Comparison of ENCODE assay signal across 24 cellular contexts in the genomic region with DNA sequence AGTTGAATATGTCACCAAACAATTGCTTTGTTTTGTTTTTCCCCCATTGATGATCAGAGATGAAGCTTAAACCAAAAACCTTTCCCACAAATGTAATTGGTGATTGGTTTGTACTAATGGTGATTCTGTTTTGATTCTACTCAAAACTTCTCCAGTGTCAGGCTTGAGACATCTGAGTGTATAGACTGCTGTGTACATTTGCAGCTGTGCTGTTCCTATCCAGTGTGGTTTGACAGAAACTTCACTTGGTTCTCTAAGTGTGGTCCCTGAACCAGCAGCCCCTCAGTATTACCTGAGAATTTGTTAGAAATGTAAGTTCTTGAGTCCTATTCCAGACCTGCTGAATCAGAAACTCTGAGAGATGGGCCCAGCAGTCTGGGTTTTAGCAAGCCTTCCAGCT.
A peak's percentile ranks its signal among the peaks of the same experiment; 100 is the strongest.
DNase-seq lines count a peak whose midpoint lies in the region; ATAC-seq and TF ChIP-seq lines count a peak whose summit lies in the region.
"Had no signal": no experiment of that assay in that cellular context is flagged by ENCODE, and none has a peak within 500 bp of the region (broad histone marks: within the 10 kb centered on the region; RNA-seq: fewer than 3 reads in every experiment).

No MANE protein-coding gene starts in this region.

- H3K4me1 Mint-ChIP-seq in activated CD8-positive, alpha-beta T cell treated with anti-CD3 and anti-CD28 coated beads for 36 hours (ENCODE audit: low read depth) = peaks cover 82% of the 10 kb centered on the region
- peaks cover 50% of the 10 kb centered on the region for H3K4me1 Mint-ChIP-seq in activated CD8-positive, alpha-beta T cell treated with anti-CD3 and anti-CD28 coated beads, Interleukin-2, amount 10 ng/mL, durations not matched to agents 7 days and 5 days (ENCODE audit: low read depth)
- H3K4me1 Mint-ChIP-seq in T-cell = peaks cover 87 to 94% (median 89%) of the 10 kb centered on the region in 3 donors

- no peak for TF ChIP-seq POLR2A in adrenal gland (IDR thresholded peaks at IDR 0.05)

- peaks cover 31% of the 10 kb centered on the region for H3K79me2 ChIP-seq in parathyroid adenoma

- no peaks in the 10 kb centered on the region for H3K9me3 ChIP-seq in BLaER1 treated with 17β-estradiol and CSF1 and Interleukin-3, amounts not matched to agents 10 nM and 100 nM (replicated peaks in 1 of 11)
- H3K9me3 ChIP-seq in parathyroid adenoma (ENCODE audit: control insufficient read depth, low read length) (no peaks in the 10 kb centered on the region), adrenal gland (replicated peaks in 1 of 3) (no peaks in the 10 kb centered on the region)
- H3K9me3 ChIP-seq: prostate gland had no signal

- intact Hi-C loops in activated CD8-positive, alpha-beta T cell treated with anti-CD3 and anti-CD28 coated beads for 36 hours (cut with micrococcal nuclease) = no loop called here
- intact Hi-C loops in adrenal gland (cut with DNase I) = no loop called here

- H3K4me3 Mint-ChIP-seq in activated CD8-positive, alpha-beta T cell treated with anti-CD3 and anti-CD28 coated beads for 36 hours = no peak overlapping the region
- no peak overlapping the region for H3K4me3 Mint-ChIP-seq in activated CD8-positive, alpha-beta T cell treated with anti-CD3 and anti-CD28 coated beads, Interleukin-2, amount 10 ng/mL, durations not matched to agents 7 days and 5 days
- no peak overlapping the region for H3K4me3 Mint-ChIP-seq in T-cell

- peaks cover 62 to 100% (median 94%) of the 10 kb centered on the region in 11 experiments for H3K36me3 ChIP-seq in BLaER1 treated with 17β-estradiol and CSF1 and Interleukin-3, amounts not matched to agents 10 nM and 100 nM
- H3K36me3 ChIP-seq in parathyroid adenoma (ENCODE audit: control insufficient read depth, insufficient read depth, low read length) (no peaks in the 10 kb centered on the region), adrenal gland (replicated peaks in 1 of 2) (peaks cover 0 to 4% of the 10 kb centered on the region in 2 donors)
- H3K36me3 ChIP-seq: prostate gland had no signal

- no peak overlapping the region for H3K9ac ChIP-seq in BLaER1 treated with 17β-estradiol and CSF1 and Interleukin-3, amounts not matched to agents 10 nM and 100 nM
- no peak overlapping the region for H3K9ac ChIP-seq in parathyroid adenoma

- H3K27ac ChIP-seq in BLaER1 treated with 17β-estradiol and CSF1 and Interleukin-3, amounts not matched to agents 10 nM and 100 nM = peak overlapping the region in 8 of 11 experiments; percentile 39 to 95 (median 79); a peak in 12 of 22 replicates
- H3K27ac ChIP-seq in parathyroid adenoma (peak overlapping the region; percentile 70), adrenal gland (no peak overlapping the region)
- H3K27ac ChIP-seq: brain microvascular endothelial cell, prostate gland, WERI-Rb-1 had no signal

- peaks cover 72% of the 10 kb centered on the region for H3K36me3 Mint-ChIP-seq in activated CD8-positive, alpha-beta T cell treated with anti-CD3 and anti-CD28 coated beads for 36 hours (ENCODE audit: low read depth)
- H3K36me3 Mint-ChIP-seq in activated CD8-positive, alpha-beta T cell treated with anti-CD3 and anti-CD28 coated beads, Interleukin-2, amount 10 ng/mL, durations not matched to agents 7 days and 5 days (ENCODE audit: low read depth) = peaks cover 71% of the 10 kb centered on the region
- H3K36me3 Mint-ChIP-seq in T-cell = peaks cover 58% of the 10 kb centered on the region

- peaks cover 26 to 68% (median 36%) of the 10 kb centered on the region in 11 experiments; a peak in 18 of 22 replicates for H4K20me1 ChIP-seq in BLaER1 treated with 17β-estradiol and CSF1 and Interleukin-3, amounts not matched to agents 10 nM and 100 nM

- ATAC-seq in activated CD8-positive, alpha-beta T cell treated with anti-CD3 and anti-CD28 coated beads for 36 hours = no peak
- no peak for ATAC-seq in activated CD8-positive, alpha-beta T cell treated with anti-CD3 and anti-CD28 coated beads, Interleukin-2, amount 10 ng/mL, durations not matched to agents 7 days and 5 days
- ATAC-seq in T-cell (replicated peaks in 1 of 4) = no peak

- POLR2A ChIA-PET in activated CD8-positive, alpha-beta T cell treated with anti-CD3 and anti-CD28 coated beads for 36 hours (lab: Charles Lee) = no interaction called here
- POLR2A ChIA-PET in activated CD8-positive, alpha-beta T cell treated with anti-CD3 and anti-CD28 coated beads, Interleukin-2, amount 10 ng/mL, durations not matched to agents 7 days and 5 days (lab: Charles Lee) = no interaction called here
- POLR2A ChIA-PET in T-cell (lab: Charles Lee) = interaction anchor here in 1 of 2 donors (0.6 kb wide), 1 partner anchor 583 kb away, joined by 3 read pairs; no protein-coding TSS in a partner anchor

- H3K27ac Mint-ChIP-seq in activated CD8-positive, alpha-beta T cell treated with anti-CD3 and anti-CD28 coated beads for 36 hours = peak overlapping the region; percentile 46
- no peak overlapping the region for H3K27ac Mint-ChIP-seq in activated CD8-positive, alpha-beta T cell treated with anti-CD3 and anti-CD28 coated beads, Interleukin-2, amount 10 ng/mL, durations not matched to agents 7 days and 5 days
- peak overlapping the region; percentile 6 to 81 for H3K27ac Mint-ChIP-seq in T-cell

- no peak for DNase-seq in activated CD8-positive, alpha-beta T cell treated with anti-CD3 and anti-CD28 coated beads for 36 hours
- no peak for DNase-seq in activated CD8-positive, alpha-beta T cell treated with anti-CD3 and anti-CD28 coated beads, Interleukin-2, amount 10 ng/mL, durations not matched to agents 7 days and 5 days
- no peak for DNase-seq in T-cell
- no peak for DNase-seq in DMS53 (lab: John Stamatoyannopoulos, UW)
- no peak for DNase-seq in SIG-M5 treated with dmso at 0.1 percent for 504 hours (lab: John Stamatoyannopoulos, UW; ENCODE audit: unreplicated experiment)
- DNase-seq in adrenal gland = no peak
- DNase-seq: activated CD4-positive, alpha-beta T cell treated with anti-CD3 and anti-CD28 coated beads, Interleukin-2, amount 50 U/mL, for 1 hour; activated CD8-positive, alpha-beta memory T cell treated with anti-CD3 and anti-CD28 coated beads, Interleukin-2, amount 50 U/mL, for 4 hours; activated effector memory CD4-positive, alpha-beta T cell treated with anti-CD3 and anti-CD28 coated beads, Interleukin-2, amount 50 U/mL, for 16 hours; amniotic stem cell; brain microvascular endothelial cell; effector CD8-positive, alpha-beta T cell; head of caudate nucleus; kidney glomerular epithelial cell; NCI-H1105 treated with DMSO at 0.1 percent for 48 hours; NCI-H1930; NK-92 treated with Interleukin-12 subunit alpha and Interleukin-12 subunit beta, amount 100 ng/mL, for 24 hours; SHP77; stimulated activated naive CD4-positive, alpha-beta T cell treated with Interleukin-2 at 50 U/mL for 16 hours; T1000; WERI-Rb-1 had no signal

- no peak overlapping the region for H2AFZ ChIP-seq in parathyroid adenoma

- no peaks in the 10 kb centered on the region for H3K27me3 ChIP-seq in BLaER1 treated with 17β-estradiol and CSF1 and Interleukin-3, amounts not matched to agents 10 nM and 100 nM
- H3K27me3 ChIP-seq in parathyroid adenoma (ENCODE audit: control insufficient read depth, insufficient read depth, low read length) (no peaks in the 10 kb centered on the region), adrenal gland (no peaks in the 10 kb centered on the region)
- H3K27me3 ChIP-seq: brain microvascular endothelial cell had no signal

- no peaks in the 10 kb centered on the region for H3K27me3 Mint-ChIP-seq in activated CD8-positive, alpha-beta T cell treated with anti-CD3 and anti-CD28 coated beads for 36 hours
- H3K27me3 Mint-ChIP-seq in activated CD8-positive, alpha-beta T cell treated with anti-CD3 and anti-CD28 coated beads, Interleukin-2, amount 10 ng/mL, durations not matched to agents 7 days and 5 days (ENCODE audit: low read depth) = no peaks in the 10 kb centered on the region
- no peaks in the 10 kb centered on the region for H3K27me3 Mint-ChIP-seq in T-cell

- H3K4me2 ChIP-seq in BLaER1 treated with 17β-estradiol and CSF1 and Interleukin-3, amounts not matched to agents 10 nM and 100 nM = peak overlapping the region in 5 of 11 experiments; percentile 58 to 93 (median 86); a peak in 8 of 22 replicates
- H3K4me2 ChIP-seq in parathyroid adenoma (ENCODE audit: low read length) = peak overlapping the region; percentile 49

- no peak overlapping the region for H3K4me3 ChIP-seq in BLaER1 treated with 17β-estradiol and CSF1 and Interleukin-3, amounts not matched to agents 10 nM and 100 nM
- H3K4me3 ChIP-seq in parathyroid adenoma (ENCODE audit: low read depth, low read length) (peak overlapping the region; percentile 27), adrenal gland (no peak overlapping the region)
- H3K4me3 ChIP-seq: prostate gland had no signal

- peaks cover 23 to 100% (median 70%) of the 10 kb centered on the region in 10 experiments for H3K4me1 ChIP-seq in BLaER1 treated with 17β-estradiol and CSF1 and Interleukin-3, amounts not matched to agents 10 nM and 100 nM
- peaks cover 18% of the 10 kb centered on the region for H3K4me1 ChIP-seq in parathyroid adenoma
- peaks cover 8 to 34% of the 10 kb centered on the region in 2 donors for H3K4me1 ChIP-seq in adrenal gland (replicated peaks in 1 of 2)

- no peak for TF ChIP-seq CTCF in activated CD8-positive, alpha-beta T cell treated with anti-CD3 and anti-CD28 coated beads for 36 hours (IDR thresholded peaks at IDR 0.05)
- TF ChIP-seq CTCF in parathyroid adenoma (IDR thresholded peaks at IDR 0.05) (no peak), adrenal gland (IDR thresholded peaks at IDR 0.05) (no peak)

- CTCF ChIA-PET in activated CD8-positive, alpha-beta T cell treated with anti-CD3 and anti-CD28 coated beads for 36 hours (lab: Charles Lee) = interaction anchor here (0.6 kb wide), 1 partner anchor 72 kb away, joined by 4 read pairs; no protein-coding TSS in a partner anchor
- CTCF ChIA-PET in activated CD8-positive, alpha-beta T cell treated with anti-CD3 and anti-CD28 coated beads, Interleukin-2, amount 10 ng/mL, durations not matched to agents 7 days and 5 days (lab: Charles Lee) = no interaction called here
- CTCF ChIA-PET in T-cell (lab: Charles Lee) = no interaction called here

- H3K9me3 Mint-ChIP-seq in activated CD8-positive, alpha-beta T cell treated with anti-CD3 and anti-CD28 coated beads for 36 hours = no peaks in the 10 kb centered on the region
- no peaks in the 10 kb centered on the region for H3K9me3 Mint-ChIP-seq in activated CD8-positive, alpha-beta T cell treated with anti-CD3 and anti-CD28 coated beads, Interleukin-2, amount 10 ng/mL, durations not matched to agents 7 days and 5 days (ENCODE audit: insufficient read depth)
- H3K9me3 Mint-ChIP-seq in T-cell = no peaks in the 10 kb centered on the region

Comparison
In these comparisons a context has a peak if more than half of its experiments do, and no peak if none do; other contexts are left out.
1. H3K27ac ChIP-seq: peak in BLaER1 treated with 17β-estradiol and CSF1 and Interleukin-3, amounts not matched to agents 10 nM and 100 nM (8 of 11) and parathyroid adenoma (single experiment); none in adrenal gland (0 of 5).